In the genomic region with DNA sequence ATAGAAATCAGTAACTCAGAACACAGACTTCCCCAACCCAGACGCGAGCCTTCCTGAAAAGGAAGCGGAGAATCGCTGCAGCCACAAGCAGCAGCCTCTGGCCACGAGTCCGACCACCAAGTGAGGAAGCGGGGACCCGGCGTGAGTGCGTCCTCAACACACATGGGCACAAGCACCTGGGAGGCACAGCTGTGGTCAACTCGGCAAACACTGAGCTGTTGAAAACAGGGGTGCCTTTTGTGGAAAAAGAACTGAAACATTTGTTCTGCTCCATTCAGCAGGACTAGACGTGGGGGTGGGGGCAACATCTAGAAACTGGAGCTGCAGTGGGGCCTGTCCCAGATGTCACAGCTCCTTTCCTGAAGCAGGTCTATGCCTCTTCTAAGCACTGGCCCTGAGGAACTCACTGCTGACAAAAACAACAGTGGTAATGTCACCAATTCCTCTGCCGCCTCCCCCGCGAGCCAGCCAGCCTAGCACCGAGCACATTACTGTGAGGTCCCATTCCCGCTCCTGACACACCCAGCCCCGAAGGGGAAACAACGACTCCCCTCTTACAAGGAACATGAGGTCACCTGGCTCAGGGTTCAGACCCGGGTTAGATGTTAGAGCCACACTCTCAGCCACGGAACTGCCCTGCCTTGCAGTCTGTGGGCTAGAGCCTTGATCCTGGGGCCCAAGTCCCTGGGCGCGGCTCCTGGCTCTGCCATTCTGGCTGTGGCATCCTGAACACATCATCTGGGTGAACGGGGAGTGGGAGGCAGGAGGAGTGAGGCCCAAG, we compare ENCODE assay signal across 1 cellular context.
TF ChIP-seq lines count a peak whose summit lies in the region.

No MANE protein-coding gene starts in this region.

TF ChIP-seq in SK-N-SH, 30 proteins besides CTCF, POLR2A, EP300 and RAD21 (continued from another document):
- TF ChIP-seq, protein P1, sequence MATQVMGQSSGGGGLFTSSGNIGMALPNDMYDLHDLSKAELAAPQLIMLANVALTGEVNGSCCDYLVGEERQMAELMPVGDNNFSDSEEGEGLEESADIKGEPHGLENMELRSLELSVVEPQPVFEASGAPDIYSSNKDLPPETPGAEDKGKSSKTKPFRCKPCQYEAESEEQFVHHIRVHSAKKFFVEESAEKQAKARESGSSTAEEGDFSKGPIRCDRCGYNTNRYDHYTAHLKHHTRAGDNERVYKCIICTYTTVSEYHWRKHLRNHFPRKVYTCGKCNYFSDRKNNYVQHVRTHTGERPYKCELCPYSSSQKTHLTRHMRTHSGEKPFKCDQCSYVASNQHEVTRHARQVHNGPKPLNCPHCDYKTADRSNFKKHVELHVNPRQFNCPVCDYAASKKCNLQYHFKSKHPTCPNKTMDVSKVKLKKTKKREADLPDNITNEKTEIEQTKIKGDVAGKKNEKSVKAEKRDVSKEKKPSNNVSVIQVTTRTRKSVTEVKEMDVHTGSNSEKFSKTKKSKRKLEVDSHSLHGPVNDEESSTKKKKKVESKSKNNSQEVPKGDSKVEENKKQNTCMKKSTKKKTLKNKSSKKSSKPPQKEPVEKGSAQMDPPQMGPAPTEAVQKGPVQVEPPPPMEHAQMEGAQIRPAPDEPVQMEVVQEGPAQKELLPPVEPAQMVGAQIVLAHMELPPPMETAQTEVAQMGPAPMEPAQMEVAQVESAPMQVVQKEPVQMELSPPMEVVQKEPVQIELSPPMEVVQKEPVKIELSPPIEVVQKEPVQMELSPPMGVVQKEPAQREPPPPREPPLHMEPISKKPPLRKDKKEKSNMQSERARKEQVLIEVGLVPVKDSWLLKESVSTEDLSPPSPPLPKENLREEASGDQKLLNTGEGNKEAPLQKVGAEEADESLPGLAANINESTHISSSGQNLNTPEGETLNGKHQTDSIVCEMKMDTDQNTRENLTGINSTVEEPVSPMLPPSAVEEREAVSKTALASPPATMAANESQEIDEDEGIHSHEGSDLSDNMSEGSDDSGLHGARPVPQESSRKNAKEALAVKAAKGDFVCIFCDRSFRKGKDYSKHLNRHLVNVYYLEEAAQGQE (IDR thresholded peaks at IDR 0.05; ENCODE audit: low read depth, low read length): no peak
- TF ChIP-seq RXRA (IDR thresholded peaks at IDR 0.05; ENCODE audit: borderline replicate concordance, low read depth): no peak
- TF ChIP-seq, protein P2, sequence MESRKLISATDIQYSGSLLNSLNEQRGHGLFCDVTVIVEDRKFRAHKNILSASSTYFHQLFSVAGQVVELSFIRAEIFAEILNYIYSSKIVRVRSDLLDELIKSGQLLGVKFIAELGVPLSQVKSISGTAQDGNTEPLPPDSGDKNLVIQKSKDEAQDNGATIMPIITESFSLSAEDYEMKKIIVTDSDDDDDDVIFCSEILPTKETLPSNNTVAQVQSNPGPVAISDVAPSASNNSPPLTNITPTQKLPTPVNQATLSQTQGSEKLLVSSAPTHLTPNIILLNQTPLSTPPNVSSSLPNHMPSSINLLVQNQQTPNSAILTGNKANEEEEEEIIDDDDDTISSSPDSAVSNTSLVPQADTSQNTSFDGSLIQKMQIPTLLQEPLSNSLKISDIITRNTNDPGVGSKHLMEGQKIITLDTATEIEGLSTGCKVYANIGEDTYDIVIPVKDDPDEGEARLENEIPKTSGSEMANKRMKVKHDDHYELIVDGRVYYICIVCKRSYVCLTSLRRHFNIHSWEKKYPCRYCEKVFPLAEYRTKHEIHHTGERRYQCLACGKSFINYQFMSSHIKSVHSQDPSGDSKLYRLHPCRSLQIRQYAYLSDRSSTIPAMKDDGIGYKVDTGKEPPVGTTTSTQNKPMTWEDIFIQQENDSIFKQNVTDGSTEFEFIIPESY (IDR thresholded peaks at IDR 0.05; ENCODE audit: borderline replicate concordance, low read depth): no peak
- TF ChIP-seq, protein P3, sequence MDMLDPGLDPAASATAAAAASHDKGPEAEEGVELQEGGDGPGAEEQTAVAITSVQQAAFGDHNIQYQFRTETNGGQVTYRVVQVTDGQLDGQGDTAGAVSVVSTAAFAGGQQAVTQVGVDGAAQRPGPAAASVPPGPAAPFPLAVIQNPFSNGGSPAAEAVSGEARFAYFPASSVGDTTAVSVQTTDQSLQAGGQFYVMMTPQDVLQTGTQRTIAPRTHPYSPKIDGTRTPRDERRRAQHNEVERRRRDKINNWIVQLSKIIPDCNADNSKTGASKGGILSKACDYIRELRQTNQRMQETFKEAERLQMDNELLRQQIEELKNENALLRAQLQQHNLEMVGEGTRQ (IDR thresholded peaks at IDR 0.05; ENCODE audit: borderline replicate concordance, low read depth, low read length): no peak
- no peak for TF ChIP-seq FOSL2 (IDR thresholded peaks at IDR 0.05; ENCODE audit: borderline replicate concordance, low read depth)
- TF ChIP-seq SIN3A (IDR thresholded peaks at IDR 0.05; ENCODE audit: borderline replicate concordance, low read depth, low read length): no peak
- TF ChIP-seq MXI1 (IDR thresholded peaks at IDR 0.05; ENCODE audit: low read depth, low read length): no peak
- no peak for TF ChIP-seq NFIC (IDR thresholded peaks at IDR 0.05; ENCODE audit: borderline replicate concordance)
- TF ChIP-seq POLR2AphosphoS5 (IDR thresholded peaks at IDR 0.05; ENCODE audit: low read depth, low read length): no peak
- no peak for TF ChIP-seq YY1 (IDR thresholded peaks at IDR 0.05; ENCODE audit: low read depth)
- no peak for TF ChIP-seq FOXJ3 (CRISPR knock-in tag; IDR thresholded peaks at IDR 0.05)
- no peak for TF ChIP-seq MEF2A (IDR thresholded peaks at IDR 0.05; ENCODE audit: borderline replicate concordance, low read depth)
- TF ChIP-seq, protein P4, sequence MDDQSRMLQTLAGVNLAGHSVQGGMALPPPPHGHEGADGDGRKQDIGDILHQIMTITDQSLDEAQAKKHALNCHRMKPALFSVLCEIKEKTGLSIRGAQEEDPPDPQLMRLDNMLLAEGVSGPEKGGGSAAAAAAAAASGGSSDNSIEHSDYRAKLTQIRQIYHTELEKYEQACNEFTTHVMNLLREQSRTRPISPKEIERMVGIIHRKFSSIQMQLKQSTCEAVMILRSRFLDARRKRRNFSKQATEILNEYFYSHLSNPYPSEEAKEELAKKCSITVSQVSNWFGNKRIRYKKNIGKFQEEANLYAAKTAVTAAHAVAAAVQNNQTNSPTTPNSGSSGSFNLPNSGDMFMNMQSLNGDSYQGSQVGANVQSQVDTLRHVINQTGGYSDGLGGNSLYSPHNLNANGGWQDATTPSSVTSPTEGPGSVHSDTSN (IDR thresholded peaks at IDR 0.05): no peak
- TF ChIP-seq RCOR1 (IDR thresholded peaks at IDR 0.05; ENCODE audit: low read length): no peak
- TF ChIP-seq GABPA (IDR thresholded peaks at IDR 0.05; ENCODE audit: low read depth): no peak
TF ChIP-seq in SK-N-SH: peak in this region for 0.
